ENCODE assay signal across 10 cellular contexts in genomic region chr13:75788494-75788991, GRCh38.
DNase-seq lines count a peak whose midpoint lies in the region; ATAC-seq and TF ChIP-seq lines count a peak whose summit lies in the region.
"Had no signal": no experiment of that assay in that cellular context is flagged by ENCODE, and none has a peak within 500 bp of the region (broad histone marks: within the 10 kb centered on the region; RNA-seq: fewer than 3 reads in every experiment).

No MANE protein-coding gene starts in this region.

- DNase-seq in AG08395 (ENCODE audit: low spot score): peak; percentile 47
- peak; percentile 99 for DNase-seq in LHCN-M2 (ENCODE audit: low read depth)
- peak; percentile 21 for DNase-seq in dermis blood vessel endothelial cell
- DNase-seq in mesenchymal stem cell: peak; percentile 75
- DNase-seq in dorsolateral prefrontal cortex: no peak
- no peak for DNase-seq in GDM1 (lab: John Stamatoyannopoulos, UW)
- no peak for DNase-seq in NCI-H748 treated with DMSO at 0.1 percent for 48 hours (lab: John Stamatoyannopoulos, UW)
- DNase-seq: activated CD8-positive, alpha-beta memory T cell treated with anti-CD3 and anti-CD28 coated beads for 24 hours; CD8-positive, alpha-beta T cell had no signal

- no peaks in the 10 kb centered on the region for H3K9me3 ChIP-seq in mesenchymal stem cell (ENCODE audit: control insufficient read depth, low read length)

- H3K36me3 ChIP-seq in mesenchymal stem cell (ENCODE audit: control insufficient read depth in 1 of 2, insufficient read depth in 2 of 2, low read depth in 1 of 2, low read length in 2 of 2): no peaks in the 10 kb centered on the region

- ATAC-seq in HG03095 (IDR thresholded peaks at IDR 0.05; ENCODE audit: unreplicated experiment): no peak
- ATAC-seq: CD8-positive, alpha-beta T cell had no signal

- no peak overlapping the region for H2BK15ac ChIP-seq in mesenchymal stem cell (ENCODE audit: low read depth, poor library complexity, severe bottlenecking)

- no peak overlapping the region for H2AFZ ChIP-seq in mesenchymal stem cell (ENCODE audit: low read depth, low read length)

- H3K4me2 ChIP-seq in mesenchymal stem cell (ENCODE audit: low read length, poor library complexity, severe bottlenecking): no peak overlapping the region

- no peak overlapping the region for H2BK5ac ChIP-seq in mesenchymal stem cell (ENCODE audit: low read depth, low read length, poor library complexity, severe bottlenecking)

- H3K18ac ChIP-seq in mesenchymal stem cell (ENCODE audit: low read depth in 1 of 2, low read length in 2 of 2): no peak overlapping the region

- no peak for TF ChIP-seq CTCF in dorsolateral prefrontal cortex (IDR thresholded peaks at IDR 0.05 in 54 of 56, conservative IDR thresholded peaks at IDR 0.05 in 2 of 56; ENCODE audit: low read depth in 1 of 56, partially characterized antibody in 56 of 56)

- 69% methylated on average over 3 of the region's 3 CpGs for WGBS in mesenchymal stem cell

- H3K27me3 ChIP-seq in mesenchymal stem cell (ENCODE audit: control insufficient read depth in 1 of 2, insufficient read depth in 1 of 2, low read length in 2 of 2) (no peaks in the 10 kb centered on the region), dorsolateral prefrontal cortex (no peaks in the 10 kb centered on the region)

- no peak overlapping the region for H4K91ac ChIP-seq in mesenchymal stem cell (ENCODE audit: low read length)

- H3K27ac ChIP-seq in mesenchymal stem cell (ENCODE audit: low read length, poor library complexity, severe bottlenecking): no peak overlapping the region
- no peak overlapping the region for H3K27ac ChIP-seq in dorsolateral prefrontal cortex

- peak overlapping the region in 1 of 2 experiments; percentile 19 for H3K4ac ChIP-seq in mesenchymal stem cell (ENCODE audit: low read depth in 1 of 2, low read length in 2 of 2)

- peak overlapping the region in 1 of 2 experiments; percentile 42 for H2BK12ac ChIP-seq in mesenchymal stem cell (ENCODE audit: low read length in 2 of 2)

- no peak overlapping the region for H3K14ac ChIP-seq in mesenchymal stem cell (ENCODE audit: low read length in 2 of 2)

- H3K9ac ChIP-seq in mesenchymal stem cell (ENCODE audit: low read length): no peak overlapping the region

- no peak overlapping the region for H2BK120ac ChIP-seq in mesenchymal stem cell (ENCODE audit: low read depth, low read length)

- H3K79me1 ChIP-seq in mesenchymal stem cell (replicated peaks; ENCODE audit: low read length, poor library complexity, severe bottlenecking): peaks cover 25% of the 10 kb centered on the region

- H3K4me1 ChIP-seq in mesenchymal stem cell (ENCODE audit: control insufficient read depth, insufficient read depth, low read depth, low read length): peaks cover 4% of the 10 kb centered on the region

- H2AK5ac ChIP-seq in mesenchymal stem cell (ENCODE audit: low read length, severe bottlenecking): no peak overlapping the region

- H4K8ac ChIP-seq in mesenchymal stem cell (ENCODE audit: low read length): no peak overlapping the region

- H3K4me3 ChIP-seq in mesenchymal stem cell (ENCODE audit: insufficient read depth in 1 of 2, low read depth in 1 of 2, low read length in 2 of 2): peak overlapping the region in 1 of 2 experiments; percentile 25
- no peak overlapping the region for H3K4me3 ChIP-seq in dorsolateral prefrontal cortex

- no peak overlapping the region for H3K23ac ChIP-seq in mesenchymal stem cell (ENCODE audit: low read length in 2 of 2)

- intact Hi-C loops in dorsolateral prefrontal cortex (cut with DNase I): no loop called here

Comparison
In these comparisons a context has a peak if more than half of its experiments do, and no peak if none do; other contexts are left out.
1. DNase-seq: peak in AG08395 (single experiment), LHCN-M2 (single experiment), dermis blood vessel endothelial cell (single experiment) and mesenchymal stem cell (single experiment); none in dorsolateral prefrontal cortex (0 of 10), GDM1 (single experiment) and NCI-H748 treated with DMSO at 0.1 percent for 48 hours (single experiment).